Comparison of ENCODE assay signal across 21 cellular contexts in genomic region chr5:78824826-78825225, GRCh38.
DNase-seq lines count a peak whose midpoint lies in the region; ATAC-seq and TF ChIP-seq lines count a peak whose summit lies in the region.
"Had no signal": no experiment of that assay in that cellular context is flagged by ENCODE, and none has a peak within 500 bp of the region (broad histone marks: within the 10 kb centered on the region; RNA-seq: fewer than 3 reads in every experiment).

No MANE protein-coding gene starts in this region.

- H4K5ac ChIP-seq in IMR-90 (ENCODE audit: low read depth, low read length), result no peak overlapping the region

- H4K8ac ChIP-seq in IMR-90 (ENCODE audit: low read depth in 2 of 2, low read length in 2 of 2), result no peak overlapping the region

- dilution Hi-C loops in IMR-90 (cut with HindIII; ENCODE audit: low sequenced_read_pairs, unreplicated experiment), result no loop called here

- no peak overlapping the region for H2BK20ac ChIP-seq in IMR-90 (ENCODE audit: low read depth, low read length)

- no peak overlapping the region for H2AFZ ChIP-seq in IMR-90 (replicated peaks; ENCODE audit: low read length, poor library complexity)

- no peaks in the 10 kb centered on the region for H3K9me3 ChIP-seq in IMR-90 (ENCODE audit: control insufficient read depth, insufficient read depth, low read length)
- no peaks in the 10 kb centered on the region for H3K9me3 ChIP-seq in thoracic aorta
- H3K9me3 ChIP-seq: neutrophil had no signal

- peak overlapping the region; percentile 38; the same call in 1 of the 2 replicates for H3K18ac ChIP-seq in IMR-90 (ENCODE audit: low read depth, low read length)

- H4K91ac ChIP-seq in IMR-90 (ENCODE audit: insufficient read depth, low read depth, low read length), result no peak overlapping the region

- H2AK5ac ChIP-seq in IMR-90 (ENCODE audit: low read depth, low read length), result no peak overlapping the region

- in situ Hi-C loops in IMR-90 (cut with MboI; ENCODE audit: low sequenced_read_pairs) (no loop called here), astrocyte of the cerebellum (cut with HindIII; ENCODE audit: low sequenced_read_pairs) (no loop called here)

- H3K14ac ChIP-seq in IMR-90 (replicated peaks; ENCODE audit: low read depth, low read length), result no peak overlapping the region

- no peaks in the 10 kb centered on the region for H3K79me1 ChIP-seq in IMR-90 (ENCODE audit: low read depth in 1 of 2, low read length in 2 of 2)

- H3K36me3 ChIP-seq in IMR-90 (ENCODE audit: control insufficient read depth, insufficient read depth, low read length) (no peaks in the 10 kb centered on the region), thoracic aorta (no peaks in the 10 kb centered on the region)
- H3K36me3 ChIP-seq: neutrophil had no signal

- WGBS in IMR-90 (ENCODE audit: extremely low coverage in 2 of 2, insufficient read length in 1 of 2), 2 experiments, result no CpG with 5 or more reads among the region's 2 CpGs

- H2BK120ac ChIP-seq in IMR-90 (ENCODE audit: low read depth, low read length), result no peak overlapping the region

- H2BK5ac ChIP-seq in IMR-90 (ENCODE audit: low read depth, low read length, poor library complexity, severe bottlenecking), result no peak overlapping the region

- H3K27me3 ChIP-seq in IMR-90 (ENCODE audit: control insufficient read depth, insufficient read depth, low read length) (no peaks in the 10 kb centered on the region), thoracic aorta (replicated peaks; ENCODE audit: insufficient read depth) (no peaks in the 10 kb centered on the region)
- H3K27me3 ChIP-seq: neutrophil had no signal

- no peak overlapping the region for H2AK9ac ChIP-seq in IMR-90 (replicated peaks; ENCODE audit: low read depth, low read length, poor library complexity)

- peak overlapping the region; percentile 44 for H3K4me2 ChIP-seq in IMR-90 (ENCODE audit: low read depth, low read length)

- H4K20me1 ChIP-seq in IMR-90 (ENCODE audit: insufficient read depth, low read length), result no peaks in the 10 kb centered on the region

- BruUV-seq in IMR-90 (replicated peaks; lab: Mats Ljungman, UMichigan), result no TSS peak

- no peak for TF ChIP-seq RAD21 in IMR-90 (IDR thresholded peaks at IDR 0.05; ENCODE audit: low read length)

- no peaks in the 10 kb centered on the region for H3K9me1 ChIP-seq in IMR-90 (ENCODE audit: insufficient read depth, low read length)

- no peak overlapping the region for H2BK15ac ChIP-seq in IMR-90 (ENCODE audit: low read depth, low read length)

- H3K4me1 ChIP-seq in IMR-90 (ENCODE audit: control insufficient read depth, insufficient read depth, low read length) (peaks cover 5% of the 10 kb centered on the region; the same call in 1 of the 2 replicates), thoracic aorta (ENCODE audit: control insufficient read depth in 1 of 2, low read depth in 2 of 2) (peaks cover 5 to 23% of the 10 kb centered on the region in 2 donors)

- H3K4me3 ChIP-seq in IMR-90 (ENCODE audit: insufficient read depth, low read depth, low read length), result no peak overlapping the region
- H3K4me3 ChIP-seq in astrocyte of the cerebellum (ENCODE audit: low read depth, low read length), result no peak overlapping the region
- no peak overlapping the region for H3K4me3 ChIP-seq in thoracic aorta

- no peak overlapping the region for H3K4ac ChIP-seq in IMR-90 (ENCODE audit: low read depth, low read length)

- peak; percentile 38 for DNase-seq in IMR-90
- peak; percentile 31 for DNase-seq in astrocyte of the cerebellum (ENCODE audit: low read depth)
- DNase-seq in left ventricle myocardium superior, result no peak
- no peak for DNase-seq in thoracic aorta (ENCODE audit: low spot score)
- DNase-seq in activated CD4-positive, alpha-beta T cell treated with anti-CD3 and anti-CD28 coated beads for 1 hour, result no peak
- DNase-seq in activated effector memory CD4-positive, alpha-beta T cell treated with Interleukin-2 at 50 U/mL for 16 hours, result no peak
- DNase-seq in stimulated activated CD4-positive, alpha-beta T cell treated with anti-CD3 and anti-CD28 coated beads, Interleukin-12 subunit alpha, Interleukin-12 subunit beta, amount 100 ng/mL, for 4 hours, result no peak
- DNase-seq: activated CD4-positive, alpha-beta memory T cell treated with anti-CD3 and anti-CD28 coated beads for 36 hours; activated T-cell treated with anti-CD3 and anti-CD28 coated beads, Interleukin-2, amount 50 U/mL, for 1 hour; effector CD4-positive, alpha-beta T cell; GF-D8; GOT3; hypothalamus; midbrain; NCI-H1048; NCI-H2081 treated with DMSO at 0.1 percent for 48 hours; NCI-H524; stimulated activated CD4-positive, alpha-beta T cell treated with anti-CD3 and anti-CD28 coated beads, Interleukin-4, amount 100 ng/mL, for 24 hours had no signal

- TF ChIP-seq CTCF in IMR-90 (conservative IDR thresholded peaks at IDR 0.05; ENCODE audit: low read depth, low read length), result no peak
- TF ChIP-seq CTCF in astrocyte of the cerebellum (IDR thresholded peaks at IDR 0.05; ENCODE audit: low read depth, low read length, missing control alignments), result no peak
- no peak for TF ChIP-seq CTCF in thoracic aorta (IDR thresholded peaks at IDR 0.05)

- no peak overlapping the region for H3K56ac ChIP-seq in IMR-90 (ENCODE audit: extremely low read depth, insufficient read depth, low read length)

- no peak overlapping the region for H3K9ac ChIP-seq in IMR-90 (ENCODE audit: low read depth, low read length)

- H3K23ac ChIP-seq in IMR-90 (ENCODE audit: low read depth, low read length), result no peak overlapping the region

- intact Hi-C loops in IMR-90 (cut with micrococcal nuclease), result no loop called here
- intact Hi-C loops in left ventricle myocardium superior (cut with micrococcal nuclease), result no loop called here

- TF ChIP-seq POLR2A in IMR-90 (IDR thresholded peaks at IDR 0.05; ENCODE audit: low read depth, low read length), result no peak

- peak; percentile 75 for ATAC-seq in IMR-90 (ENCODE audit: low read depth)
- peak; percentile 46 for ATAC-seq in left ventricle myocardium superior
- ATAC-seq in thoracic aorta (ENCODE audit: insufficient number of reproducible peaks, low FRiP score, low read depth), result no peak
- ATAC-seq in GM19397 (IDR thresholded peaks at IDR 0.05; ENCODE audit: unreplicated experiment), result no peak
- ATAC-seq: Panc1 had no signal

- CTCF ChIA-PET in IMR-90 (lab: Yijun Ruan, JAX), result no interaction called here

- POLR2A ChIA-PET in IMR-90 (lab: Charles Lee; ENCODE audit: unreplicated experiment), result no interaction called here

- H3K27ac ChIP-seq in IMR-90 (ENCODE audit: insufficient read depth, low read length), result no peak overlapping the region
- peak overlapping the region; percentile 1 to 32 for H3K27ac ChIP-seq in thoracic aorta
- H3K27ac ChIP-seq: neutrophil had no signal

TF ChIP-seq in IMR-90, 13 proteins besides CTCF, POLR2A, EP300 and RAD21:
- no peak for TF ChIP-seq RCOR1 (IDR thresholded peaks at IDR 0.05; ENCODE audit: insufficient replicate concordance, low read length)
- no peak for TF ChIP-seq CHD1 (IDR thresholded peaks at IDR 0.05; ENCODE audit: low read depth, low read length)
- no peak for TF ChIP-seq ELK1 (IDR thresholded peaks at IDR 0.05; ENCODE audit: borderline replicate concordance, low read depth, low read length)
- TF ChIP-seq RFX5 (IDR thresholded peaks at IDR 0.05; ENCODE audit: low read depth, low read length), result no peak
- no peak for TF ChIP-seq CEBPB (IDR thresholded peaks at IDR 0.05; ENCODE audit: low read depth, low read length)
- no peak for TF ChIP-seq BHLHE40 (IDR thresholded peaks at IDR 0.05; ENCODE audit: low read depth, low read length)
- no peak for TF ChIP-seq SMC3 (IDR thresholded peaks at IDR 0.05; ENCODE audit: low read depth, low read length)
- no peak for TF ChIP-seq MAZ (IDR thresholded peaks at IDR 0.05; ENCODE audit: borderline replicate concordance, low read depth, low read length)
- TF ChIP-seq NFE2L2 (IDR thresholded peaks at IDR 0.05; ENCODE audit: low read depth, low read length), result no peak
- no peak for TF ChIP-seq MXI1 (IDR thresholded peaks at IDR 0.05; ENCODE audit: borderline replicate concordance, low read depth, low read length)
- TF ChIP-seq FOS (IDR thresholded peaks at IDR 0.05; ENCODE audit: low read depth, low read length), result no peak
- TF ChIP-seq MAFK (IDR thresholded peaks at IDR 0.05; ENCODE audit: low read depth, low read length), result no peak
- no peak for TF ChIP-seq USF2 (IDR thresholded peaks at IDR 0.05; ENCODE audit: low read depth, low read length)

Comparison
In these comparisons a context has a peak if more than half of its experiments do, and no peak if none do; other contexts are left out.
1. ATAC-seq: peak in IMR-90 (single experiment) and left ventricle myocardium superior (single experiment); none in thoracic aorta (single experiment) and GM19397 (single experiment).
2. DNase-seq: peak in IMR-90 (single experiment) and astrocyte of the cerebellum (single experiment); none in left ventricle myocardium superior (single experiment), thoracic aorta (single experiment), activated CD4-positive, alpha-beta T cell treated with anti-CD3 and anti-CD28 coated beads for 1 hour (single experiment), activated effector memory CD4-positive, alpha-beta T cell treated with Interleukin-2 at 50 U/mL for 16 hours (single experiment) and stimulated activated CD4-positive, alpha-beta T cell treated with anti-CD3 and anti-CD28 coated beads, Interleukin-12 subunit alpha, Interleukin-12 subunit beta, amount 100 ng/mL, for 4 hours (single experiment).